8 cellular contexts compared by ENCODE assay signal in the genomic region with DNA sequence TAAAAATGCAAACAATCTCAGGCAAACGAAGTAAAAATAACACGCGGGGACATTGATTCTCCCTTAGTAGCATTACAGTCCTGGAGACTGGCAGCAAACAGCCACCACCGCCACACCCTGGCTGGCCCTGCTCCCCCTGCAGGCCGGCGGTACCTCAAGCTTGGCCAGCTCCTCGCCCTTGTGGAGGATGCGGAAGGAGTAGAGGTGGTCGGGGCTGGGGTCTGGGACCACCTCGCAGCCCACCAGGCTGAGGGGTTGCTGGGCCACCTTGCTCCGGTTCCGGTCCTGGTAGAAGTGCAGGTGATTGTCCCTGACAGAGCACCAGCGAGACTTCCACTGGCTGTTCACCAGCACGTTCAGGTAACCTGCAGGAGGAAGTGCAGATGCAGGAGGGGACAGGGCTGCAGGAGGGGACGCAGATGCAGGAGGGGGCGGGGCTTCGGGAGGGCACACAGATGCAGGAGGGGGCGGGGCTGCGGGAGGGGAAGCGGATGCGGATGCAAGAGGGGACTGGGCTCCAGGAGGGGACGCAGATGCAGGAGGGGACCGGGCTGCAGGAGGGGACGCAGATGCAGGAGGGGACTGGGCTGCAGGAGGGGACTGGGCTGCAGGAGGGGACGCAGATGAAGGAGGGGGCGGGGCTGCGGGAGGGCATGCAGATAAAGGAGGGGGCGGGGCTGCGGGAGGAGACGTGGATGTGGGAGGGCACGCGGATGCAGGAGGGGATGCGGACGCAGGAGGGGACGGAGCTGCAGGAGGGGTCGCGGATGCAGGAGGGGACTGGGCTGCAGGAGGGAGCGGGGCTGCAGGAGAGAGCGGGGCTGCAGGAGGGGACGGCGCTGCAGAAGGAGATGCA.
A peak's percentile ranks its signal among the peaks of the same experiment; 100 is the strongest.
DNase-seq lines count a peak whose midpoint lies in the region; ATAC-seq, FAIRE-seq and TF ChIP-seq lines count a peak whose summit lies in the region.

No MANE protein-coding gene starts in this region.

- TF ChIP-seq CTCF in SU-DHL-6 (IDR thresholded peaks at IDR 0.05; ENCODE audit: insufficient read depth, low read length, poor library complexity, severe bottlenecking) (peak; percentile 81), adrenal gland (IDR thresholded peaks at IDR 0.05) (peak in 3 of 6 experiments; percentile 22 to 49 (median 26))

- H3K27me3 ChIP-seq in SU-DHL-6 (ENCODE audit: low read length), result no peaks in the 10 kb centered on the region
- no peaks in the 10 kb centered on the region for H3K27me3 ChIP-seq in adrenal gland

- peak overlapping the region; percentile 64 for H3K4me3 ChIP-seq in SU-DHL-6 (ENCODE audit: insufficient read depth, low read length, poor library complexity, severe bottlenecking)
- H3K4me3 ChIP-seq in adrenal gland, result peak overlapping the region in 1 of 4 donors; percentile 45

- H3K36me3 ChIP-seq in SU-DHL-6 (ENCODE audit: low read length) (no peaks in the 10 kb centered on the region), adrenal gland (replicated peaks in 1 of 2) (no peaks in the 10 kb centered on the region)

- H2AFZ ChIP-seq in SU-DHL-6 (ENCODE audit: low read depth, low read length, severe bottlenecking), result peak overlapping the region; percentile 90

- H3K4me2 ChIP-seq in SU-DHL-6 (ENCODE audit: low read depth, low read length, poor library complexity, severe bottlenecking), result peak overlapping the region; percentile 87

- no peaks in the 10 kb centered on the region for H4K20me1 ChIP-seq in SU-DHL-6 (ENCODE audit: low read depth, low read length)

- intact Hi-C loops in adrenal gland (cut with DNase I), result loop anchor here (5.0 to 10.0 kb wide), 5 partner anchors 128 to 490 kb away; no protein-coding TSS in a partner anchor

- H3K4me1 ChIP-seq in adrenal gland (replicated peaks in 1 of 2), result peaks cover 10% of the 10 kb centered on the region in 2 donors

- H3K9ac ChIP-seq in SU-DHL-6 (ENCODE audit: low read length), result peak overlapping the region; percentile 51

- H3K27ac ChIP-seq in SU-DHL-6 (ENCODE audit: low read depth, low read length) (0 out of 2 replicates have a peak overlapping the region, but pooled peaks have one; percentile 4), adrenal gland (peak overlapping the region in 2 of 5 donors; percentile 34 to 55)

- H3K9me2 ChIP-seq in SU-DHL-6 (replicated peaks; ENCODE audit: insufficient read depth, low read length), result no peaks in the 10 kb centered on the region

- H3K9me3 ChIP-seq in SU-DHL-6 (ENCODE audit: insufficient read depth, low read length) (no peaks in the 10 kb centered on the region), adrenal gland (replicated peaks in 1 of 3) (no peaks in the 10 kb centered on the region)

- no peaks in the 10 kb centered on the region for H3F3A ChIP-seq in SU-DHL-6 (ENCODE audit: insufficient read depth)

- WGBS in adrenal gland, 4 donors, result 12 to 17% (median 14%) methylated on average over 32 to 41 of the region's 41 CpGs

- no peaks in the 10 kb centered on the region for H3K79me2 ChIP-seq in SU-DHL-6 (ENCODE audit: insufficient read depth, low read length)

- ATAC-seq in GM19463 (IDR thresholded peaks at IDR 0.05; ENCODE audit: unreplicated experiment), result peak; percentile 58
- ATAC-seq in GM18520 (IDR thresholded peaks at IDR 0.05; ENCODE audit: unreplicated experiment), result no peak

- DNase-seq in COR-L47 (lab: John Stamatoyannopoulos, UW), result peak; percentile 36
- DNase-seq in HTR-8/SVneo (ENCODE audit: insufficient read length, low spot score), result peak; percentile 13
- DNase-seq in adrenal gland, result peak; percentile 24 to 56 (median 41)
- DNase-seq in iPS-NIHi7 (ENCODE audit: extremely low spot score), result peak; percentile 76
- peak; percentile 31 to 45 for DNase-seq in stimulated activated CD4-positive, alpha-beta T cell treated with anti-CD3 and anti-CD28 coated beads, Interleukin-1b, Interleukin-23, amount 100 ng/mL, for 4 hours (ENCODE audit: low read depth in 2 of 2)

- TF ChIP-seq POLR2A in adrenal gland (IDR thresholded peaks at IDR 0.05), result no peak

- FAIRE-seq in HTR-8/SVneo (lab: Jason Lieb, UNC), result no peak

Comparison
In these comparisons a context has a peak if more than half of its experiments do, and no peak if none do; other contexts are left out.
1. DNase-seq: peak in every context shown above with its lines; median percentile 76 in iPS-NIHi7; 41 in adrenal gland; 38 in stimulated activated CD4-positive, alpha-beta T cell treated with anti-CD3 and anti-CD28 coated beads, Interleukin-1b, Interleukin-23, amount 100 ng/mL, for 4 hours; 36 in COR-L47; 13 in HTR-8/SVneo.